ENCODE assay signal across 23 cellular contexts in the genomic region with DNA sequence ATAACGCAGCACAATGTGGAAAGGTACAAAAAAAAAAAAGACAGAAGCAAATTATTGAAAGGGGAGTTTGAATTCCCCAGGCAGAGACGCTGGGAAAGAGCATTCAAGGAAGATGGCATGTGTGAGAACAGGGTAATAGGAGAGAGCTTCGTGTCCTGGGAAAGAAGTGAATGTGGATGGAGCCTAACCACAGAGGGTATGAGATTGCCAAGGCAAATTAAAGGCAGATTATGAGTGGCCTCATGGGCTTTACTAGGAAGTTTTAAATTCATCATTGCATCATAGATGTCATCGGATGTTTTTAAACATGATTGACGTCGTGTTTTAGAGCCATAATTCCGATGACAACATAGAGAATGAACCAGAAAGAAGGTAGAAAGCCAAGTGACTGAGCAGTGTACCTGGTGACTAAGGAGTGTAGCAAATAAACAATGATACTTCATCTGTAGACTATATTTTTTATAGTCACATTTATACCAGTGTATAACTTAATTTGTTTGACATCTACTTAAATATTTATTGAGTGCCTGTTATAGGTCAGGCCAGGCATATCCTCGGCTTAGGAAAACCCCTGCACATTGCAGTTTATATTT.
"Had no signal": no experiment of that assay in that cellular context is flagged by ENCODE, and none has a peak within 500 bp of the region (broad histone marks: within the 10 kb centered on the region; RNA-seq: fewer than 3 reads in every experiment).

No MANE protein-coding gene starts in this region.

- H3K27me3 ChIP-seq: body of pancreas, right atrium auricular region, stomach, vagina had no signal

- H3K4me1 ChIP-seq: body of pancreas, pancreas, psoas muscle, right atrium auricular region, stomach, vagina had no signal

- H3K9me3 Mint-ChIP-seq: activated CD4-positive, alpha-beta T cell treated with anti-CD3 and anti-CD28 coated beads, Interleukin-2, amount 10 ng/mL, durations not matched to agents 24 days and 14 days; memory B cell; type B pancreatic cell had no signal

- H3K4me1 Mint-ChIP-seq: activated CD4-positive, alpha-beta T cell treated with anti-CD3 and anti-CD28 coated beads, Interleukin-2, amount 10 ng/mL, durations not matched to agents 24 days and 14 days; activated CD8-positive, alpha-beta memory T cell treated with anti-CD3 and anti-CD28 coated beads, Interleukin-2, amount 10 ng/mL, durations not matched to agents 7 days and 5 days; activated naive CD4-positive, alpha-beta T cell treated with anti-CD3 and anti-CD28 coated beads, Interleukin-2, amount 10 ng/mL, durations not matched to agents 7 days and 5 days; memory B cell; nephron; stimulated activated effector memory CD8-positive, alpha-beta T cell treated with anti-CD3 and anti-CD28 coated beads, Interleukin-12 subunit alpha, Interleukin-12 subunit beta, amount 100 ng/mL, for 72 hours had no signal

- H3K27me3 Mint-ChIP-seq: activated CD4-positive, alpha-beta T cell treated with anti-CD3 and anti-CD28 coated beads, Interleukin-2, amount 10 ng/mL, durations not matched to agents 24 days and 14 days; activated CD8-positive, alpha-beta T cell treated with anti-CD3 and anti-CD28 coated beads for 36 hours; activated naive CD4-positive, alpha-beta T cell treated with anti-CD3 and anti-CD28 coated beads, Interleukin-2, amount 10 ng/mL, durations not matched to agents 7 days and 5 days; type B pancreatic cell had no signal

- H3K36me3 Mint-ChIP-seq: activated CD8-positive, alpha-beta memory T cell treated with anti-CD3 and anti-CD28 coated beads, Interleukin-2, amount 10 ng/mL, durations not matched to agents 7 days and 5 days; activated naive CD4-positive, alpha-beta T cell treated with anti-CD3 and anti-CD28 coated beads, Interleukin-2, amount 10 ng/mL, durations not matched to agents 7 days and 5 days; memory B cell; stimulated activated effector memory CD8-positive, alpha-beta T cell treated with anti-CD3 and anti-CD28 coated beads, Interleukin-12 subunit alpha, Interleukin-12 subunit beta, amount 100 ng/mL, for 72 hours had no signal

- H3K4me3 ChIP-seq: body of pancreas, pancreas, psoas muscle, right atrium auricular region, skin epidermis, stomach, vagina had no signal

- DNase-seq: activated CD4-positive, alpha-beta T cell treated with anti-CD3 and anti-CD28 coated beads, Interleukin-2, amount 10 ng/mL, durations not matched to agents 24 days and 14 days; activated CD8-positive, alpha-beta memory T cell treated with anti-CD3 and anti-CD28 coated beads, Interleukin-2, amount 10 ng/mL, durations not matched to agents 7 days and 5 days; activated CD8-positive, alpha-beta T cell treated with anti-CD3 and anti-CD28 coated beads for 36 hours; activated effector memory CD4-positive, alpha-beta T cell treated with anti-CD3 and anti-CD28 coated beads, Interleukin-2, amount 50 U/mL, for 16 hours; activated naive CD4-positive, alpha-beta T cell treated with anti-CD3 and anti-CD28 coated beads, Interleukin-2, amount 10 ng/mL, durations not matched to agents 7 days and 5 days; activated T-cell treated with anti-CD3 and anti-CD28 coated beads for 4 hours; body of pancreas; hypothalamus; left cardiac atrium; pancreas; psoas muscle; stimulated activated CD4-positive, alpha-beta T cell treated with anti-CD3 and anti-CD28 coated beads, Interleukin-2, amount 100 ng/mL, for 24 hours; stomach had no signal

- H3K36me3 ChIP-seq: pancreas, right atrium auricular region, stomach, vagina had no signal

- H3K4me3 Mint-ChIP-seq: activated CD4-positive, alpha-beta T cell treated with anti-CD3 and anti-CD28 coated beads, Interleukin-2, amount 10 ng/mL, durations not matched to agents 24 days and 14 days; activated CD8-positive, alpha-beta memory T cell treated with anti-CD3 and anti-CD28 coated beads, Interleukin-2, amount 10 ng/mL, durations not matched to agents 7 days and 5 days; activated CD8-positive, alpha-beta T cell treated with anti-CD3 and anti-CD28 coated beads for 36 hours; activated naive CD4-positive, alpha-beta T cell treated with anti-CD3 and anti-CD28 coated beads, Interleukin-2, amount 10 ng/mL, durations not matched to agents 7 days and 5 days; memory B cell; nephron; stimulated activated effector memory CD8-positive, alpha-beta T cell treated with anti-CD3 and anti-CD28 coated beads, Interleukin-12 subunit alpha, Interleukin-12 subunit beta, amount 100 ng/mL, for 72 hours; type B pancreatic cell had no signal

- H3K9me3 ChIP-seq: body of pancreas, psoas muscle, vagina had no signal

- H3K27ac ChIP-seq: body of pancreas, epithelial cell of prostate, pancreas, psoas muscle, right atrium auricular region, skin epidermis, stomach, vagina, VCaP had no signal

- ATAC-seq: activated CD4-positive, CD25-positive, alpha-beta regulatory T cell treated with anti-CD3 and anti-CD28 coated beads, Interleukin-2, amount 50 U/mL, for 24 hours; activated CD8-positive, alpha-beta memory T cell treated with anti-CD3 and anti-CD28 coated beads, Interleukin-2, amount 10 ng/mL, durations not matched to agents 7 days and 5 days; activated CD8-positive, alpha-beta T cell treated with anti-CD3 and anti-CD28 coated beads for 36 hours; body of pancreas; left cardiac atrium; pancreas; stimulated activated effector memory CD8-positive, alpha-beta T cell treated with anti-CD3 and anti-CD28 coated beads, Interleukin-12 subunit alpha, Interleukin-12 subunit beta, amount 100 ng/mL, for 72 hours had no signal

- H3K27ac Mint-ChIP-seq: activated CD4-positive, alpha-beta T cell treated with anti-CD3 and anti-CD28 coated beads, Interleukin-2, amount 10 ng/mL, durations not matched to agents 24 days and 14 days; activated CD8-positive, alpha-beta memory T cell treated with anti-CD3 and anti-CD28 coated beads, Interleukin-2, amount 10 ng/mL, durations not matched to agents 7 days and 5 days; activated CD8-positive, alpha-beta T cell treated with anti-CD3 and anti-CD28 coated beads for 36 hours; activated naive CD4-positive, alpha-beta T cell treated with anti-CD3 and anti-CD28 coated beads, Interleukin-2, amount 10 ng/mL, durations not matched to agents 7 days and 5 days; memory B cell; nephron; stimulated activated effector memory CD8-positive, alpha-beta T cell treated with anti-CD3 and anti-CD28 coated beads, Interleukin-12 subunit alpha, Interleukin-12 subunit beta, amount 100 ng/mL, for 72 hours; type B pancreatic cell had no signal
